8 cellular contexts compared by ENCODE assay signal in genomic region chr21:35840197-35840799, GRCh38.
DNase-seq lines count a peak whose midpoint lies in the region; ATAC-seq, FAIRE-seq and TF ChIP-seq lines count a peak whose summit lies in the region.

No MANE protein-coding gene starts in this region.

- H3K27ac Mint-ChIP-seq in stimulated activated memory B cell treated with anti-CD40 and anti-IgM and Interleukin-4, amounts not matched to agents 10 μg/mL and 1 μg/mL and 100 μg/mL, for 72 hours = no peak overlapping the region

- no peaks in the 10 kb centered on the region for H3K36me3 Mint-ChIP-seq in stimulated activated memory B cell treated with anti-CD40 and anti-IgM and Interleukin-4, amounts not matched to agents 10 μg/mL and 1 μg/mL and 100 μg/mL, for 72 hours

- H3K36me3 ChIP-seq in kidney (ENCODE audit: control insufficient read depth in 1 of 2, insufficient read depth in 2 of 2, low read length in 2 of 2) = no peaks in the 10 kb centered on the region

- no peaks in the 10 kb centered on the region for H3K9me3 Mint-ChIP-seq in stimulated activated memory B cell treated with anti-CD40 and anti-IgM and Interleukin-4, amounts not matched to agents 10 μg/mL and 1 μg/mL and 100 μg/mL, for 72 hours

- peak; percentile 68 for FAIRE-seq in kidney (lab: Jason Lieb, UNC)

- intact Hi-C loops in kidney (cut with DNase I) = loop anchor here (10.0 kb wide), 1 partner anchor 1095 kb away; no protein-coding TSS in a partner anchor

- peak; percentile 85 for ATAC-seq in SK-N-SH treated with all-trans-retinoic acid at 6 μM for 48 hours
- no peak for ATAC-seq in stimulated activated memory B cell treated with anti-CD40 and anti-IgM and Interleukin-4, amounts not matched to agents 10 μg/mL and 1 μg/mL and 100 μg/mL, for 72 hours

- no peak overlapping the region for H3K4me3 Mint-ChIP-seq in stimulated activated memory B cell treated with anti-CD40 and anti-IgM and Interleukin-4, amounts not matched to agents 10 μg/mL and 1 μg/mL and 100 μg/mL, for 72 hours

- H3K27ac ChIP-seq in kidney (ENCODE audit: low read depth in 2 of 2, low read length in 2 of 2) = no peak overlapping the region

- H3K4me1 Mint-ChIP-seq in stimulated activated memory B cell treated with anti-CD40 and anti-IgM and Interleukin-4, amounts not matched to agents 10 μg/mL and 1 μg/mL and 100 μg/mL, for 72 hours = no peaks in the 10 kb centered on the region

- H3K9ac ChIP-seq in kidney (ENCODE audit: low read length in 2 of 2) = no peak overlapping the region

- H3K4me1 ChIP-seq in kidney (ENCODE audit: control insufficient read depth in 1 of 2, insufficient read depth in 1 of 2, low read depth in 1 of 2, low read length in 2 of 2) = no peaks in the 10 kb centered on the region

- DNase-seq in DMS 273 (lab: John Stamatoyannopoulos, UW; ENCODE audit: unreplicated experiment) (peak; percentile 77), DMS 273 treated with DMSO at 0.1 percent for 48 hours (lab: John Stamatoyannopoulos, UW) (no peak), NCI-H1048 (lab: John Stamatoyannopoulos, UW) (peak; percentile 15), brain pericyte (ENCODE audit: low read depth, low spot score) (peak; percentile 41), kidney (no peak)
- DNase-seq in stimulated activated CD4-positive, alpha-beta T cell treated with anti-CD3 and anti-CD28 coated beads, Interleukin-4, amount 100 ng/mL, for 48 hours (ENCODE audit: low read depth in 2 of 2) = peak; percentile 22 to 35

- peaks cover 7% of the 10 kb centered on the region for H3K27me3 Mint-ChIP-seq in stimulated activated memory B cell treated with anti-CD40 and anti-IgM and Interleukin-4, amounts not matched to agents 10 μg/mL and 1 μg/mL and 100 μg/mL, for 72 hours

- no peaks in the 10 kb centered on the region for H3K9me3 ChIP-seq in kidney (ENCODE audit: control insufficient read depth in 1 of 2, low read length in 2 of 2)

- no peak overlapping the region for H3K4me3 ChIP-seq in kidney (ENCODE audit: low read length in 2 of 2)

- peak; percentile 81 for TF ChIP-seq CTCF in kidney (IDR thresholded peaks at IDR 0.05; ENCODE audit: borderline replicate concordance, extremely low read depth, insufficient read depth)

TF ChIP-seq in SK-N-SH treated with all-trans-retinoic acid at 6 μM for 48 hours, 23 proteins besides CTCF, POLR2A, EP300 and RAD21:
- no peak for TF ChIP-seq ZFP30 (CRISPR knock-in tag; IDR thresholded peaks at IDR 0.05)
- no peak for TF ChIP-seq OSR1 (CRISPR knock-in tag; IDR thresholded peaks at IDR 0.05)
- no peak for TF ChIP-seq ZNF8 (CRISPR knock-in tag; IDR thresholded peaks at IDR 0.05)
- TF ChIP-seq RARB (CRISPR knock-in tag; IDR thresholded peaks at IDR 0.05) = no peak
- no peak for TF ChIP-seq ISL1 (CRISPR knock-in tag; IDR thresholded peaks at IDR 0.05)
- TF ChIP-seq POU6F1 (CRISPR knock-in tag; IDR thresholded peaks at IDR 0.05; ENCODE audit: borderline replicate concordance, low read depth) = no peak
- no peak for TF ChIP-seq ZFP3 (CRISPR knock-in tag; IDR thresholded peaks at IDR 0.05)
- no peak for TF ChIP-seq ZC3H10 (CRISPR knock-in tag; IDR thresholded peaks at IDR 0.05)
- TF ChIP-seq TSHZ2 (CRISPR knock-in tag; IDR thresholded peaks at IDR 0.05) = no peak
- TF ChIP-seq ARNTL (CRISPR knock-in tag; IDR thresholded peaks at IDR 0.05; ENCODE audit: borderline replicate concordance, low read depth) = no peak
- no peak for TF ChIP-seq PATZ1 (CRISPR knock-in tag; IDR thresholded peaks at IDR 0.05; ENCODE audit: borderline replicate concordance)
- TF ChIP-seq SNAI2 (CRISPR knock-in tag; IDR thresholded peaks at IDR 0.05) = no peak
- no peak for TF ChIP-seq GLIS3 (CRISPR knock-in tag; IDR thresholded peaks at IDR 0.05)
- TF ChIP-seq TOX (CRISPR knock-in tag; IDR thresholded peaks at IDR 0.05; ENCODE audit: borderline replicate concordance) = no peak
- no peak for TF ChIP-seq PPARA (CRISPR knock-in tag; IDR thresholded peaks at IDR 0.05; ENCODE audit: borderline replicate concordance)
- no peak for TF ChIP-seq CREB5 (CRISPR knock-in tag; IDR thresholded peaks at IDR 0.05; ENCODE audit: low read depth)
- TF ChIP-seq CSRNP3 (CRISPR knock-in tag; IDR thresholded peaks at IDR 0.05) = no peak
- no peak for TF ChIP-seq BACH2 (CRISPR knock-in tag; IDR thresholded peaks at IDR 0.05; ENCODE audit: borderline replicate concordance)
- no peak for TF ChIP-seq ZNF70 (CRISPR knock-in tag; IDR thresholded peaks at IDR 0.05)
- no peak for TF ChIP-seq ZNF565 (CRISPR knock-in tag; conservative IDR thresholded peaks at IDR 0.05; ENCODE audit: low read depth)
TF ChIP-seq in SK-N-SH treated with all-trans-retinoic acid at 6 μM for 48 hours: peak in this region for 0.

Comparison
In these comparisons a context has a peak if more than half of its experiments do, and no peak if none do; other contexts are left out.
1. DNase-seq: peak in DMS 273 (single experiment), NCI-H1048 (single experiment), brain pericyte (single experiment) and stimulated activated CD4-positive, alpha-beta T cell treated with anti-CD3 and anti-CD28 coated beads, Interleukin-4, amount 100 ng/mL, for 48 hours (2 of 2); none in DMS 273 treated with DMSO at 0.1 percent for 48 hours (single experiment) and kidney (single experiment).